ENCODE assay signal across 2 cellular contexts in the genomic region with DNA sequence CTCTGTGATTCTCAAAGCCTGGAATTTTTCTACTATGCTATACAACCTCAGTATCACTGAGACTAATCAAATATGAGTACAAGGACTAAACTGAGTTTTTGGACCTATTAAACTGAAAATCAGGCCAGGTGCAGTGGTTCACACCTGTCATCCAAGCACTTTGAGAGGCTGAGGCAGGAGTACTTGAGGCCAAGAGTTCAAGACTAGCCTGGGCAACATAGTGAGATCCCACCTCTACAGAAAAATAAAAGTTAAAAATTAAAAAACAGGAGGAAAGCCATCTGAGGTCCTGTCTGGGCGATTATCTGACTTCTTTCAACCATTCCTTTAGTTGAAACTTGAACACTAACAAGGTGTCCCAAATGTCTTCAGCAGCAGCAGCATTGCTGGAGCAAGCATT.
TF ChIP-seq lines count a peak whose summit lies in the region.

No MANE protein-coding gene starts in this region.

TF ChIP-seq in HepG2, 621 proteins besides CTCF, POLR2A, EP300 and RAD21:
- peak; percentile 20; the same call in 1 of the 2 replicates for TF ChIP-seq ZNF121 (CRISPR knock-in tag; IDR thresholded peaks at IDR 0.05)
- TF ChIP-seq, protein P1, sequence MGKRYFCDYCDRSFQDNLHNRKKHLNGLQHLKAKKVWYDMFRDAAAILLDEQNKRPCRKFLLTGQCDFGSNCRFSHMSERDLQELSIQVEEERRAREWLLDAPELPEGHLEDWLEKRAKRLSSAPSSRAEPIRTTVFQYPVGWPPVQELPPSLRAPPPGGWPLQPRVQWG (CRISPR knock-in tag; IDR thresholded peaks at IDR 0.05; ENCODE audit: borderline replicate concordance, low read depth): no peak

TF ChIP-seq in K562, 482 proteins besides CTCF, POLR2A, EP300 and RAD21:
- TF ChIP-seq RBM25 (IDR thresholded peaks at IDR 0.05; ENCODE audit: low read depth, low read length, severe bottlenecking) (peak; percentile 55), LEF1 (IDR thresholded peaks at IDR 0.05) (no peak), HEY1 (CRISPR knock-in tag; IDR thresholded peaks at IDR 0.05; ENCODE audit: borderline replicate concordance) (no peak), RB1 (IDR thresholded peaks at IDR 0.05; ENCODE audit: low read depth) (no peak), ZNF121 (CRISPR knock-in tag; conservative IDR thresholded peaks at IDR 0.05) (peak; percentile 83)
